In the genomic region with DNA sequence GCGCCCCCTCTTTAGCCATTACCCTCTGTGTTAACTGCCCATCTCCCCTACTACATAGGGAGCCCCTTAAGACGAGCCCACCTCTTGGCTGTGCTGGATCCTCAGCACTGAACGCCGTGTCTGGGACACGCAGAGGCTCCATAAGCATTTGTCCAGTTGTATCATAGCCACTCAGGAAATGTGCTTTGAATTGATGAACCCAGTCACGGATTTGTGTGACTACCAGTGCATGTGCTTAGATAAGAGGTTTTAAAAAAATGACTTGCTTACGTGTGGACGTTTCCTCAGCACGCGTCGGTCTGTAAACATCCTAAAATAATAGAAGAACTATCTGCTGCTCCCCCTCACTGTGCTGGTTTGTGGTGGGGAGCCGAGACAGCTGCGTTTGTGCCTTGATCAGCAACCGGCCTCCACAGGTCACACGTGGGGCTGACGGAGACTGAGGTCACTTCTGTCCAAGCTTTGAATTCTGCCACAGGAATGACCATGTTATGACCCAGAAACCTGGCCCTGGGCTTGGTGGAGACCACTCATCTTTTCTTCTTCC, we compare ENCODE assay signal across 1 cellular context.
A peak's percentile ranks its signal among the peaks of the same experiment; 100 is the strongest.
TF ChIP-seq lines count a peak whose summit lies in the region.

No MANE protein-coding gene starts in this region.

TF ChIP-seq in K562, 482 proteins besides CTCF, POLR2A, EP300 and RAD21 (continued from another document and continues in another):
- no peak for TF ChIP-seq BCLAF1 (IDR thresholded peaks at IDR 0.05; ENCODE audit: borderline replicate concordance in 1 of 2, control insufficient read depth in 1 of 2, low read depth in 2 of 2, low read length in 1 of 2)
- TF ChIP-seq ZBTB5 (IDR thresholded peaks at IDR 0.05) = no peak
- no peak for TF ChIP-seq HNRNPL (IDR thresholded peaks at IDR 0.05; ENCODE audit: low read depth, low read length)
- no peak for TF ChIP-seq ZNF512 (tag; IDR thresholded peaks at IDR 0.05)
- TF ChIP-seq MXI1 (IDR thresholded peaks at IDR 0.05; ENCODE audit: low read depth, low read length) = no peak; the same call in 1 of the 2 replicates
- TF ChIP-seq HMGXB4 (CRISPR knock-in tag; IDR thresholded peaks at IDR 0.05) = no peak
- no peak for TF ChIP-seq ZNF239 (CRISPR knock-in tag; IDR thresholded peaks at IDR 0.05)
- TF ChIP-seq ZNF584 (CRISPR knock-in tag; IDR thresholded peaks at IDR 0.05; ENCODE audit: low read depth) = peak; percentile 50; the same call in 1 of the 2 replicates
- no peak for TF ChIP-seq IRF2 (CRISPR knock-in tag; IDR thresholded peaks at IDR 0.05)
- TF ChIP-seq MTF1 (CRISPR knock-in tag; IDR thresholded peaks at IDR 0.05; ENCODE audit: borderline replicate concordance) = no peak
- no peak for TF ChIP-seq E2F6 (IDR thresholded peaks at IDR 0.05; ENCODE audit: borderline replicate concordance in 1 of 2, extremely low read depth in 1 of 2, insufficient read depth in 1 of 2, insufficient read length in 1 of 2, low read depth in 1 of 2, low read length in 1 of 2, poor library complexity in 1 of 2, severe bottlenecking in 1 of 2)
- no peak for TF ChIP-seq HMG20B (CRISPR knock-in tag; IDR thresholded peaks at IDR 0.05)
- no peak for TF ChIP-seq MED1 (CRISPR knock-in tag; IDR thresholded peaks at IDR 0.05; ENCODE audit: borderline replicate concordance)
- no peak for TF ChIP-seq ZBED1 (IDR thresholded peaks at IDR 0.05)
- TF ChIP-seq NFYB (IDR thresholded peaks at IDR 0.05; ENCODE audit: extremely low read depth, insufficient read length) = no peak
- peak; percentile 58; the same call in 1 of the 2 replicates for TF ChIP-seq RNF2 (IDR thresholded peaks at IDR 0.05)
- TF ChIP-seq, protein P1, sequence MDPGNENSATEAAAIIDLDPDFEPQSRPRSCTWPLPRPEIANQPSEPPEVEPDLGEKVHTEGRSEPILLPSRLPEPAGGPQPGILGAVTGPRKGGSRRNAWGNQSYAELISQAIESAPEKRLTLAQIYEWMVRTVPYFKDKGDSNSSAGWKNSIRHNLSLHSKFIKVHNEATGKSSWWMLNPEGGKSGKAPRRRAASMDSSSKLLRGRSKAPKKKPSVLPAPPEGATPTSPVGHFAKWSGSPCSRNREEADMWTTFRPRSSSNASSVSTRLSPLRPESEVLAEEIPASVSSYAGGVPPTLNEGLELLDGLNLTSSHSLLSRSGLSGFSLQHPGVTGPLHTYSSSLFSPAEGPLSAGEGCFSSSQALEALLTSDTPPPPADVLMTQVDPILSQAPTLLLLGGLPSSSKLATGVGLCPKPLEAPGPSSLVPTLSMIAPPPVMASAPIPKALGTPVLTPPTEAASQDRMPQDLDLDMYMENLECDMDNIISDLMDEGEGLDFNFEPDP (CRISPR knock-in tag; IDR thresholded peaks at IDR 0.05) = no peak
- TF ChIP-seq ZFP36 (IDR thresholded peaks at IDR 0.05; ENCODE audit: low read depth, low read length, partially characterized antibody) = no peak
- no peak for TF ChIP-seq CBFB (CRISPR knock-in tag; IDR thresholded peaks at IDR 0.05)
- TF ChIP-seq CBX3 (IDR thresholded peaks at IDR 0.05; ENCODE audit: borderline replicate concordance in 1 of 2, low read length in 2 of 2) = no peak
- no peak for TF ChIP-seq NFXL1 (CRISPR knock-in tag; IDR thresholded peaks at IDR 0.05)
- TF ChIP-seq SRSF3 (IDR thresholded peaks at IDR 0.05; ENCODE audit: insufficient read depth, low read length) = no peak
- no peak for TF ChIP-seq POU5F1 (IDR thresholded peaks at IDR 0.05; ENCODE audit: borderline replicate concordance, low read depth, low read length, partially characterized antibody)
- no peak for TF ChIP-seq STAG1 (CRISPR knock-in tag; IDR thresholded peaks at IDR 0.05; ENCODE audit: borderline replicate concordance)
- no peak for TF ChIP-seq BRF1 (IDR thresholded peaks at IDR 0.05; ENCODE audit: borderline replicate concordance, extremely low read depth, insufficient read length)
- peak in 1 of 2 experiments; percentile 59; a peak in 2 of 4 replicates for TF ChIP-seq MAZ (CRISPR knock-in tag; conservative IDR thresholded peaks at IDR 0.05 in 1 of 2, IDR thresholded peaks at IDR 0.05 in 1 of 2)
- no peak for TF ChIP-seq ARID4B (CRISPR knock-in tag; IDR thresholded peaks at IDR 0.05)
- no peak for TF ChIP-seq ATF6 (CRISPR knock-in tag; IDR thresholded peaks at IDR 0.05)
- TF ChIP-seq, protein P2, sequence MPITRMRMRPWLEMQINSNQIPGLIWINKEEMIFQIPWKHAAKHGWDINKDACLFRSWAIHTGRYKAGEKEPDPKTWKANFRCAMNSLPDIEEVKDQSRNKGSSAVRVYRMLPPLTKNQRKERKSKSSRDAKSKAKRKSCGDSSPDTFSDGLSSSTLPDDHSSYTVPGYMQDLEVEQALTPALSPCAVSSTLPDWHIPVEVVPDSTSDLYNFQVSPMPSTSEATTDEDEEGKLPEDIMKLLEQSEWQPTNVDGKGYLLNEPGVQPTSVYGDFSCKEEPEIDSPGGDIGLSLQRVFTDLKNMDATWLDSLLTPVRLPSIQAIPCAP (CRISPR knock-in tag; IDR thresholded peaks at IDR 0.05; ENCODE audit: borderline replicate concordance) = no peak
- peak; percentile 81 for TF ChIP-seq L3MBTL2 (IDR thresholded peaks at IDR 0.05)
- no peak for TF ChIP-seq KLF10 (CRISPR knock-in tag; IDR thresholded peaks at IDR 0.05)
- TF ChIP-seq HEY1 (CRISPR knock-in tag; IDR thresholded peaks at IDR 0.05; ENCODE audit: borderline replicate concordance) = no peak
- TF ChIP-seq MYNN (IDR thresholded peaks at IDR 0.05) = no peak
- TF ChIP-seq MYNN (CRISPR knock-in tag; IDR thresholded peaks at IDR 0.05) = no peak
- no peak for TF ChIP-seq ARHGAP35 (IDR thresholded peaks at IDR 0.05; ENCODE audit: partially characterized antibody)
- no peak for TF ChIP-seq NR3C1 (CRISPR knock-in tag; IDR thresholded peaks at IDR 0.05)
- TF ChIP-seq ZNF511 (CRISPR knock-in tag; IDR thresholded peaks at IDR 0.05) = no peak
- no peak for TF ChIP-seq MIER1 (IDR thresholded peaks at IDR 0.05; ENCODE audit: low read depth)
- no peak for TF ChIP-seq RBM39 (optimal IDR thresholded peaks at IDR 0.05; ENCODE audit: low read depth, low read length)
